In genomic region chr5:117652001-117652639, GRCh38 we compare ENCODE assay signal across 17 cellular contexts.
A peak's percentile ranks its signal among the peaks of the same experiment; 100 is the strongest.
DNase-seq lines count a peak whose midpoint lies in the region; ATAC-seq and TF ChIP-seq lines count a peak whose summit lies in the region.
"Had no signal": no experiment of that assay in that cellular context is flagged by ENCODE, and none has a peak within 500 bp of the region (broad histone marks: within the 10 kb centered on the region; RNA-seq: fewer than 3 reads in every experiment).

No MANE protein-coding gene starts in this region.

- no peak overlapping the region for H3K27ac Mint-ChIP-seq in immature natural killer cell
- no peak overlapping the region for H3K27ac Mint-ChIP-seq in activated T-helper 1 cell treated with anti-CD3 and anti-CD28 coated beads, Interleukin-12 subunit alpha, Interleukin-12 subunit beta, Interleukin-2, Interleukin-4 antibody, amounts not matched to agents 30 ng/mL and 10 ng/mL and 1 ng/mL, durations not matched to agents 14 hours and 24 hours and 36 hours
- H3K27ac Mint-ChIP-seq: CD14-positive monocyte, HFFc6 had no signal

- DNase-seq in Right ventricle myocardium superior: no peak
- DNase-seq in cardiac septum (ENCODE audit: low spot score): no peak
- DNase-seq in NCI-H69 (lab: John Stamatoyannopoulos, UW): peak; percentile 20
- DNase-seq in fibroblast of pulmonary artery (ENCODE audit: low read depth): peak; percentile 7
- peak; percentile 1 for DNase-seq in occipital lobe (lab: John Stamatoyannopoulos, UW)
- DNase-seq in immature natural killer cell: no peak
- no peak for DNase-seq in activated T-helper 1 cell treated with anti-CD3 and anti-CD28 coated beads, Interleukin-12 subunit alpha, Interleukin-12 subunit beta, Interleukin-2, Interleukin-4 antibody, amounts not matched to agents 30 ng/mL and 10 ng/mL and 1 ng/mL, durations not matched to agents 14 hours and 24 hours and 36 hours (ENCODE audit: low spot score)
- DNase-seq in NOMO-1 (lab: John Stamatoyannopoulos, UW; ENCODE audit: unreplicated experiment in 2 of 2): no peak
- DNase-seq: DMS79, GM23248, HFFc6, NCI-H146, NCI-H774, SIG-M5 had no signal

- peak; percentile 39 for ATAC-seq in Right ventricle myocardium superior (ENCODE audit: poor library complexity)
- ATAC-seq: K562, Panc1 had no signal

- no peak overlapping the region for H3K4me3 Mint-ChIP-seq in immature natural killer cell
- H3K4me3 Mint-ChIP-seq in activated T-helper 1 cell treated with anti-CD3 and anti-CD28 coated beads, Interleukin-12 subunit alpha, Interleukin-12 subunit beta, Interleukin-2, Interleukin-4 antibody, amounts not matched to agents 30 ng/mL and 10 ng/mL and 1 ng/mL, durations not matched to agents 14 hours and 24 hours and 36 hours: no peak overlapping the region
- H3K4me3 Mint-ChIP-seq: CD14-positive monocyte, HFFc6 had no signal

- H3K4me3 ChIP-seq in fibroblast of pulmonary artery (replicated peaks; ENCODE audit: low read depth, low read length): no peak overlapping the region
- H3K4me3 ChIP-seq: GM23248, K562 had no signal

- H3K27me3 Mint-ChIP-seq in immature natural killer cell (ENCODE audit: low read depth in 3 of 3): no peaks in the 10 kb centered on the region
- H3K27me3 Mint-ChIP-seq in activated T-helper 1 cell treated with anti-CD3 and anti-CD28 coated beads, Interleukin-12 subunit alpha, Interleukin-12 subunit beta, Interleukin-2, Interleukin-4 antibody, amounts not matched to agents 30 ng/mL and 10 ng/mL and 1 ng/mL, durations not matched to agents 14 hours and 24 hours and 36 hours (ENCODE audit: insufficient read depth): no peaks in the 10 kb centered on the region

- no peaks in the 10 kb centered on the region for H3K36me3 Mint-ChIP-seq in immature natural killer cell
- no peaks in the 10 kb centered on the region for H3K36me3 Mint-ChIP-seq in activated T-helper 1 cell treated with anti-CD3 and anti-CD28 coated beads, Interleukin-12 subunit alpha, Interleukin-12 subunit beta, Interleukin-2, Interleukin-4 antibody, amounts not matched to agents 30 ng/mL and 10 ng/mL and 1 ng/mL, durations not matched to agents 14 hours and 24 hours and 36 hours (ENCODE audit: low read depth)
- H3K36me3 Mint-ChIP-seq: CD14-positive monocyte had no signal

- peaks cover 7 to 47% (median 14%) of the 10 kb centered on the region in 6 donors for H3K9me3 Mint-ChIP-seq in immature natural killer cell
- H3K9me3 Mint-ChIP-seq in activated T-helper 1 cell treated with anti-CD3 and anti-CD28 coated beads, Interleukin-12 subunit alpha, Interleukin-12 subunit beta, Interleukin-2, Interleukin-4 antibody, amounts not matched to agents 30 ng/mL and 10 ng/mL and 1 ng/mL, durations not matched to agents 14 hours and 24 hours and 36 hours: no peaks in the 10 kb centered on the region
- H3K9me3 Mint-ChIP-seq: HFFc6 had no signal

- H3K4me1 Mint-ChIP-seq in immature natural killer cell: no peaks in the 10 kb centered on the region
- H3K4me1 Mint-ChIP-seq in activated T-helper 1 cell treated with anti-CD3 and anti-CD28 coated beads, Interleukin-12 subunit alpha, Interleukin-12 subunit beta, Interleukin-2, Interleukin-4 antibody, amounts not matched to agents 30 ng/mL and 10 ng/mL and 1 ng/mL, durations not matched to agents 14 hours and 24 hours and 36 hours (ENCODE audit: low read depth): no peaks in the 10 kb centered on the region
- H3K4me1 Mint-ChIP-seq: CD14-positive monocyte had no signal

- intact Hi-C loops in Right ventricle myocardium superior (cut with DNase I) (no loop called here), cardiac septum (cut with DNase I) (no loop called here)
- intact Hi-C loops in activated T-helper 1 cell treated with anti-CD3 and anti-CD28 coated beads, Interleukin-12 subunit alpha, Interleukin-12 subunit beta, Interleukin-2, Interleukin-4 antibody, amounts not matched to agents 30 ng/mL and 10 ng/mL and 1 ng/mL, durations not matched to agents 14 hours and 24 hours and 36 hours (cut with micrococcal nuclease): no loop called here

- TF ChIP-seq CTCF in fibroblast of pulmonary artery (IDR thresholded peaks at IDR 0.05; ENCODE audit: low read length, missing control alignments): no peak

Comparison
In these comparisons a context has a peak if more than half of its experiments do, and no peak if none do; other contexts are left out.
1. DNase-seq: peak in NCI-H69 (single experiment), fibroblast of pulmonary artery (single experiment) and occipital lobe (single experiment); none in Right ventricle myocardium superior (single experiment), cardiac septum (single experiment), immature natural killer cell (0 of 3), activated T-helper 1 cell treated with anti-CD3 and anti-CD28 coated beads, Interleukin-12 subunit alpha, Interleukin-12 subunit beta, Interleukin-2, Interleukin-4 antibody, amounts not matched to agents 30 ng/mL and 10 ng/mL and 1 ng/mL, durations not matched to agents 14 hours and 24 hours and 36 hours (single experiment) and NOMO-1 (0 of 2).